ENCODE assay signal across 8 cellular contexts in genomic region chr3:16290007-16290826, GRCh38. TPM values are rescaled to one million over a fixed set of nuclear protein-coding genes. Genes with fewer than 3 reads are reported as not detected.
DNase-seq lines count a peak whose midpoint lies in the region; ATAC-seq, FAIRE-seq and TF ChIP-seq lines count a peak whose summit lies in the region.

No MANE protein-coding gene starts in this region.

- no peak overlapping the region for H3K4me3 ChIP-seq in body of pancreas

- DNase-seq in SIG-M5 treated with dmso at 0.1 percent for 504 hours (lab: John Stamatoyannopoulos, UW; ENCODE audit: unreplicated experiment) = peak; percentile 73
- no peak for DNase-seq in SIG-M5 (lab: John Stamatoyannopoulos, UW)
- DNase-seq in HT-29 (ENCODE audit: low spot score) = peak; percentile 51
- DNase-seq in SHP77 (lab: John Stamatoyannopoulos, UW) = peak; percentile 6 to 26
- DNase-seq in body of pancreas = peak; percentile 28 to 54 (median 46)
- peak; percentile 38 to 56 for DNase-seq in stimulated activated CD4-positive, alpha-beta T cell treated with anti-CD3 and anti-CD28 coated beads, Interleukin-4, amount 100 ng/mL, for 4 hours

- WGBS in body of pancreas, 2 donors = 43 to 50% methylated on average over 3 of the region's 3 CpGs

- peak; percentile 96 for FAIRE-seq in islet of Langerhans (lab: Jason Lieb, UNC)

- H3K9me3 ChIP-seq in body of pancreas = no peaks in the 10 kb centered on the region

- ATAC-seq in body of pancreas (peak; percentile 66), HG02623 (IDR thresholded peaks at IDR 0.05; ENCODE audit: unreplicated experiment) (no peak)

- H3K27me3 ChIP-seq in body of pancreas = no peaks in the 10 kb centered on the region

- H3K4me1 ChIP-seq in body of pancreas = no peaks in the 10 kb centered on the region

- peak; percentile 17 to 79 (median 62) for TF ChIP-seq CTCF in body of pancreas (IDR thresholded peaks at IDR 0.05)

- intact Hi-C loops in body of pancreas (cut with DNase I) = loop anchor here (5.0 kb wide), 1 partner anchor 262 kb away; no protein-coding TSS in a partner anchor

- no peak overlapping the region for H3K27ac ChIP-seq in body of pancreas

- no peak for TF ChIP-seq POLR2A in body of pancreas (IDR thresholded peaks at IDR 0.05)

- no peaks in the 10 kb centered on the region for H3K36me3 ChIP-seq in body of pancreas (replicated peaks in 1 of 2; ENCODE audit: insufficient read depth in 1 of 2, low read depth in 2 of 2)

RNA-seq across cellular contexts. Expression of gene OXNAD1, which starts 25.2 kb away (rescaled TPM):
- total RNA-seq in HT-29 (2014; rRNA removed; shearing (Covaris generic)) = 5.7 and 7.0 TPM in 2 replicates
- 10 to 100 TPM; 13.5 to 18.8 TPM for total RNA-seq in body of pancreas

RNA-seq across cellular contexts. Expression of gene DPH3, which starts 25.5 kb away (rescaled TPM):
- total RNA-seq in HT-29 (2014; rRNA removed; shearing (Covaris generic)) = 2.2 and 2.7 TPM in 2 replicates
- total RNA-seq in body of pancreas = 1 to 10 TPM; 4.9 TPM
